Comparison of ENCODE assay signal across 8 cellular contexts in the genomic region with DNA sequence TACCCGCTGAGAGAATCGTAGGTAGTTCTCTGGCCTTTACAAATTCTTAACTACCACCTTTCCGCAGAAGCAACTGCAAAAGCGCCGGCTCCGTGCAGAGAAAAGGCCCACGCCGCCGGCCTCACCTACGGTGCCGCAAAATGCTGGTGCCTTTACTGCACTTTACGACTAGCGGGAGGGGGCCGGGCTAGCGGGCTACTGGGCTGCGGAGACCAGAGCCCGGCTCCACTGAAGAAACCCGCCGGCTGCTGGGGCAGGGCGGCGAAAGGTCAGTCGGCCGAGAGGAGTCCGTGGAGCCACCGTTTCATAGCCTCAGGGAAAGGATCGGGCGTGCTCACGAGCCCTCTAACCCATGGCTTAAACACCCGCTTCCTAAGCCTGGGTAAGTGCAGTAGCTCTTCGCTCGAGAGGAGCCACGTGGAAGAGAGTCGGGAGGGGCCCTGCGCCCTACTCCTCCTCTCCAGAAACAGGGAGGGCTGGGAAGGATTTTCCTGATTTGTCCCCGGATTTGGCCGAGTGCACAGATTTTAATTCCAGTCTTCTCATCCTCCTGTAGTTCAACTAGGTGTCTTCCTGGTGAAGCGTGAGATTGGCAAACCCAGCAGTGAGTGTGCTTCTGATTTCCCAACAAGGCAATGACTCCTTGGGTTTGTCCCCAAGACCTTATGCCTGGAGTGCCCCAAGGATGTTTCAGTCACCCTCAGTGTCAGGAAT.
DNase-seq lines count a peak whose midpoint lies in the region; ATAC-seq lines count a peak whose summit lies in the region.

A gene with protein sequence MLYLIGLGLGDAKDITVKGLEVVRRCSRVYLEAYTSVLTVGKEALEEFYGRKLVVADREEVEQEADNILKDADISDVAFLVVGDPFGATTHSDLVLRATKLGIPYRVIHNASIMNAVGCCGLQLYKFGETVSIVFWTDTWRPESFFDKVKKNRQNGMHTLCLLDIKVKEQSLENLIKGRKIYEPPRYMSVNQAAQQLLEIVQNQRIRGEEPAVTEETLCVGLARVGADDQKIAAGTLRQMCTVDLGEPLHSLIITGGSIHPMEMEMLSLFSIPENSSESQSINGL (minus strand): TSS at position 105 of the 714 bp plus-strand sequence. CDS start 341 bp downstream, outside the sequence.

- ATAC-seq in GM18868 (IDR thresholded peaks at IDR 0.05; ENCODE audit: unreplicated experiment) (peak; percentile 81), HG03108 (IDR thresholded peaks at IDR 0.05; ENCODE audit: unreplicated experiment) (peak; percentile 75)

- DNase-seq in ACHN = peak; percentile 89
- peak; percentile 91 for DNase-seq in NCI-H345 (lab: John Stamatoyannopoulos, UW)
- peak; percentile 74 to 82 (median 78) for DNase-seq in activated CD4-positive, CD25-positive, alpha-beta regulatory T cell (lab: John Stamatoyannopoulos, UW)
- DNase-seq in central memory CD4-positive, alpha-beta T cell = peak; percentile 86
- peak; percentile 95 for DNase-seq in iris pigment epithelial cell (ENCODE audit: low read depth)
- DNase-seq in stimulated activated CD4-positive, alpha-beta T cell treated with anti-CD3 and anti-CD28 coated beads, Interleukin-12 subunit alpha, Interleukin-12 subunit beta, amount 100 ng/mL, for 24 hours (ENCODE audit: low read depth in 2 of 2) = peak; percentile 78 to 92

- in situ Hi-C loops in ACHN (cut with HindIII; ENCODE audit: low pct_ligation_motif_present, low pct_unique_long_range_greater_than_20kb, low sequenced_read_pairs) = no loop called here

Comparison
In these comparisons a context has a peak if more than half of its experiments do, and no peak if none do; other contexts are left out.
1. Peak in every context shown above with its lines: DNase-seq and ATAC-seq.